19 cellular contexts compared by ENCODE assay signal in the genomic region with DNA sequence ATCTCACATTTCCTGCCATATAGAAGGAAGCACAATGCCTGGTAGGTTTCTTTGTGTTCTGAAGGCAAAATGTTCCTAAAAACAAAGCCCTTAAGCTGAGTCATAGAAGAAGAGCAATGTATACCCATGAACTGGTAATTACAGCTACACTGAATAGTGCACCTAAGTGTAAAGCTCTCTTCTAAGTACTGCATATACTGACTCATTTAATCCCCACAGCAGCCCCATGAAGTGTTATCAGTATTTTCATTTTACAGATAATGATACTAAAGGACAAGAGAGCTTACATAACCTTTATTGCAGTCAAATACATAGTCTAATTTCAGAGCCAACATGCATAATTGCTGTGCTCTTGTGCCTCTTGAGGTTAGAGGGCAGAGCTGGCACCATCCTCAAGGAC.
A peak's percentile ranks its signal among the peaks of the same experiment; 100 is the strongest.
DNase-seq lines count a peak whose midpoint lies in the region; TF ChIP-seq lines count a peak whose summit lies in the region.
"Had no signal": no experiment of that assay in that cellular context is flagged by ENCODE, and none has a peak within 500 bp of the region (broad histone marks: within the 10 kb centered on the region; RNA-seq: fewer than 3 reads in every experiment).

No MANE protein-coding gene starts in this region.

- H3K27ac Mint-ChIP-seq in nephron progenitor cell: peak overlapping the region; percentile 10
- H3K27ac Mint-ChIP-seq in endodermal cell: no peak overlapping the region
- H3K27ac Mint-ChIP-seq: activated naive CD4-positive, alpha-beta T cell treated with anti-CD3 and anti-CD28 coated beads, Interleukin-2, amount 10 ng/mL, durations not matched to agents 7 days and 5 days; brain; memory B cell; natural killer cell had no signal

- H3K36me3 Mint-ChIP-seq in nephron progenitor cell (ENCODE audit: low read depth): no peaks in the 10 kb centered on the region
- no peaks in the 10 kb centered on the region for H3K36me3 Mint-ChIP-seq in endodermal cell (ENCODE audit: low read depth)

- no peak overlapping the region for H3K27ac ChIP-seq in endodermal cell (ENCODE audit: low read depth, low read length)
- H3K27ac ChIP-seq: dorsolateral prefrontal cortex, SJCRH30, tibial nerve had no signal

- H3K36me3 ChIP-seq in endodermal cell (ENCODE audit: control insufficient read depth, insufficient read depth, low read length): no peaks in the 10 kb centered on the region
- H3K36me3 ChIP-seq: SJCRH30 had no signal

- no peaks in the 10 kb centered on the region for H3K4me1 ChIP-seq in endodermal cell (ENCODE audit: control insufficient read depth, insufficient read depth, low read length)
- H3K4me1 ChIP-seq: SJCRH30, tibial nerve had no signal

- DNase-seq in NCI-H1417 (lab: John Stamatoyannopoulos, UW) (peak; percentile 10 to 46 (median 39)), NCI-H1417 treated with DMSO at 0.1 percent for 48 hours (lab: John Stamatoyannopoulos, UW) (no peak), NCI-H1436 treated with DMSO at 0.1 percent for 48 hours (lab: John Stamatoyannopoulos, UW) (peak; percentile 64), amniotic epithelial cell (ENCODE audit: low read depth) (peak; percentile 47), nephron progenitor cell (no peak), occipital lobe (lab: John Stamatoyannopoulos, UW) (no peak), GM10266 (ENCODE audit: extremely low spot score) (no peak), endodermal cell (no peak)
- DNase-seq: 8988T; activated naive CD4-positive, alpha-beta T cell treated with anti-CD3 and anti-CD28 coated beads, Interleukin-2, amount 10 ng/mL, durations not matched to agents 7 days and 5 days; Calu3; dorsolateral prefrontal cortex; GDM1; MM.1S; natural killer cell; SJCRH30 had no signal

- H3K27me3 Mint-ChIP-seq in nephron progenitor cell (ENCODE audit: low read depth, poor library complexity) (peaks cover 12% of the 10 kb centered on the region), endodermal cell (ENCODE audit: insufficient read depth) (no peaks in the 10 kb centered on the region)
- H3K27me3 Mint-ChIP-seq: activated naive CD4-positive, alpha-beta T cell treated with anti-CD3 and anti-CD28 coated beads, Interleukin-2, amount 10 ng/mL, durations not matched to agents 7 days and 5 days; brain; memory B cell had no signal

- TF ChIP-seq CTCF in nephron progenitor cell (IDR thresholded peaks at IDR 0.05): no peak
- no peak for TF ChIP-seq CTCF in GM10266 (IDR thresholded peaks at IDR 0.05; ENCODE audit: control insufficient read depth, insufficient read depth, low read depth, missing control alignments)
- no peak for TF ChIP-seq CTCF in endodermal cell (conservative IDR thresholded peaks at IDR 0.05)

- H3K4me1 Mint-ChIP-seq in nephron progenitor cell: no peaks in the 10 kb centered on the region
- no peaks in the 10 kb centered on the region for H3K4me1 Mint-ChIP-seq in endodermal cell
- H3K4me1 Mint-ChIP-seq: activated naive CD4-positive, alpha-beta T cell treated with anti-CD3 and anti-CD28 coated beads, Interleukin-2, amount 10 ng/mL, durations not matched to agents 7 days and 5 days; brain; memory B cell had no signal

- H3K4me3 ChIP-seq in endodermal cell (ENCODE audit: low read length): no peak overlapping the region
- H3K4me3 ChIP-seq: dorsolateral prefrontal cortex, SJCRH30, tibial nerve had no signal

- peaks cover 3% of the 10 kb centered on the region for H3K9me3 Mint-ChIP-seq in nephron progenitor cell
- no peaks in the 10 kb centered on the region for H3K9me3 Mint-ChIP-seq in endodermal cell
- H3K9me3 Mint-ChIP-seq: activated naive CD4-positive, alpha-beta T cell treated with anti-CD3 and anti-CD28 coated beads, Interleukin-2, amount 10 ng/mL, durations not matched to agents 7 days and 5 days; natural killer cell had no signal

- H3K9ac ChIP-seq in endodermal cell (ENCODE audit: extremely low read depth, low read length, poor library complexity, severe bottlenecking): no peak overlapping the region

- no peaks in the 10 kb centered on the region for H3K27me3 ChIP-seq in endodermal cell (ENCODE audit: control insufficient read depth, insufficient read depth, low read length, poor library complexity, severe bottlenecking)
- H3K27me3 ChIP-seq: dorsolateral prefrontal cortex, SJCRH30, tibial nerve had no signal

- H3K4me3 Mint-ChIP-seq in nephron progenitor cell: no peak overlapping the region
- no peak overlapping the region for H3K4me3 Mint-ChIP-seq in endodermal cell
- H3K4me3 Mint-ChIP-seq: activated naive CD4-positive, alpha-beta T cell treated with anti-CD3 and anti-CD28 coated beads, Interleukin-2, amount 10 ng/mL, durations not matched to agents 7 days and 5 days; brain; memory B cell; natural killer cell had no signal

- no peaks in the 10 kb centered on the region for H3K9me3 ChIP-seq in endodermal cell (ENCODE audit: control insufficient read depth, low read length)
- H3K9me3 ChIP-seq: SJCRH30 had no signal

Comparison
In these comparisons a context has a peak if more than half of its experiments do, and no peak if none do; other contexts are left out.
1. DNase-seq: peak in NCI-H1417 (3 of 3), NCI-H1436 treated with DMSO at 0.1 percent for 48 hours (single experiment) and amniotic epithelial cell (single experiment); none in NCI-H1417 treated with DMSO at 0.1 percent for 48 hours (single experiment), nephron progenitor cell (single experiment), occipital lobe (single experiment), GM10266 (single experiment) and endodermal cell (single experiment).